1 cellular context compared by ENCODE assay signal in the genomic region with DNA sequence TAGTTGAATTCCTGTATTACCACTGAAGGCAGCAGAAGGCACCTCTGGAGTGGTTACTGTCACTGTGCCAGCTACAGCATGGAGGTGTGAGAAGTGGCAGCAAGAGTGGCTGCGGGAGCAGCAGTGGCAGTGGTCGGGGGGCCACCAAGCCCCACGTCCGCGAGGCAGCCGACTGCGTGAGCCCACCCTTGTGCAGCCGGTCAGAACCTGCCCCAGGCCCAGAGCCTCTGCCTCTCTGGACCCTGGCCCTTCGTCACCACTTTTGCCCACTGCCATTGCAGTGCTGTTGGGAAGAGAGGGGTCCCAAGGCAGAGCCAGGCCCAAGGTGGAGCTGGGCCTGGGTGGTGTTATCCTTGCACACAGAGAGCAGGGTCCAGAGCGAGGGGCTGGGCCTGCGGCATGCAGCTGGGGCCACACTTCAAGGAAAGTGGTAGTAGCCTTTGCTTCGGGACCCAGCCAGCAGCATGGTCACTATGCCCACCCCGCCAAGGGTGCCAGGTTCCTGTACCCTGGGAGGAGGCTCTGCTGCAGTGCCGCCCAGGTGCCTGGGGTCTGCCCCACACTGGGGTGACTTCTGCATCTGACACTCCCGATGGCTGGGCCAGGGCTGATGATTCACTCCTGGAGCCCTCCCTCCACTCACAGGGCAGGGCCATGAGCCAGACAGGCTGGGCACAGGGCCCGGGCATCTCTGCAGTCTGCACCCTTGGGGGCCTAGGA.
TF ChIP-seq lines count a peak whose summit lies in the region.

No MANE protein-coding gene starts in this region.

TF ChIP-seq in H1, 55 proteins besides CTCF, POLR2A, EP300 and RAD21:
- TF ChIP-seq EGR1 (IDR thresholded peaks at IDR 0.05; ENCODE audit: borderline replicate concordance, low read depth, low read length) (no peak), BCL11A (IDR thresholded peaks at IDR 0.05; ENCODE audit: low read depth in 2 of 2, low read length in 2 of 2) (no peak), GABPA (IDR thresholded peaks at IDR 0.05; ENCODE audit: borderline replicate concordance, insufficient read depth, low read length) (no peak), HDAC6 (IDR thresholded peaks at IDR 0.05; ENCODE audit: low read depth, low read length) (no peak), SP2 (IDR thresholded peaks at IDR 0.05; ENCODE audit: low read length) (no peak), SUZ12 (IDR thresholded peaks at IDR 0.05; ENCODE audit: low read length) (no peak), ASH2L (IDR thresholded peaks at IDR 0.05; ENCODE audit: low read length) (no peak), KDM4A (IDR thresholded peaks at IDR 0.05; ENCODE audit: low read depth, low read length, severe bottlenecking) (no peak), CBX8 (IDR thresholded peaks at IDR 0.05; ENCODE audit: borderline replicate concordance, low read depth, low read length) (no peak), MAFK (IDR thresholded peaks at IDR 0.05; ENCODE audit: low read depth, low read length) (no peak), RXRA (IDR thresholded peaks at IDR 0.05; ENCODE audit: insufficient read depth, low read depth, low read length) (no peak), SRF (IDR thresholded peaks at IDR 0.05; ENCODE audit: low read depth, low read length) (no peak), CEBPB (IDR thresholded peaks at IDR 0.05; ENCODE audit: low read depth, low read length) (no peak), SIN3A (conservative IDR thresholded peaks at IDR 0.05 in 1 of 2, IDR thresholded peaks at IDR 0.05 in 1 of 2; ENCODE audit: low read depth in 1 of 2, low read length in 2 of 2) (no peak), POLR2AphosphoS5 (IDR thresholded peaks at IDR 0.05; ENCODE audit: low read depth, low read length) (no peak), RNF2 (IDR thresholded peaks at IDR 0.05; ENCODE audit: borderline replicate concordance, low read depth, low read length, missing control alignments, poor library complexity, severe bottlenecking) (no peak), JUN (IDR thresholded peaks at IDR 0.05; ENCODE audit: low read depth, low read length) (no peak), SP4 (IDR thresholded peaks at IDR 0.05; ENCODE audit: low read length) (no peak), SAP30 (IDR thresholded peaks at IDR 0.05; ENCODE audit: insufficient read depth, insufficient replicate concordance, low read length) (no peak)
